In the genomic region with DNA sequence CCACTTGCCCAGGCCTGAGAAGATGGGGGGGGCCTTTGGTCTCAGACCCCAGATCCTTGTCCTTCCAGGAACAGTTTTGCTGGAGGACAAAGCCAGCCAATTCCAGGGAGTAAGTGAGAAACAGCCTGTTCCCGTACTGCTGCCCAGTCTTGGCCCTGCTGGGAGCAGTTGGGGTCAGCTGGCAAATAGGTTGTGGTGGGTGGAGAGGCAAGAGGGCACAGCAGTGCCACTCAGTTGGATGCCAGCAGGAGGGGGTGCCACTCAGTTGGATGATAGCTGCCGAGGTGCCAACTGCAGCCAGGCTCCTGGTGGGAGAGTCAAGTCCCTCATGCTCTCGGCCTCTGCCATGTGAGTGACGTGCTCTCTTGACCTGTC, we compare ENCODE assay signal across 19 cellular contexts.
DNase-seq lines count a peak whose midpoint lies in the region; ATAC-seq and TF ChIP-seq lines count a peak whose summit lies in the region.
"Had no signal": no experiment of that assay in that cellular context is flagged by ENCODE, and none has a peak within 500 bp of the region (broad histone marks: within the 10 kb centered on the region; RNA-seq: fewer than 3 reads in every experiment).

No MANE protein-coding gene starts in this region.

- ATAC-seq in psoas muscle: peak in 2 of 4 donors; percentile 65 to 67
- ATAC-seq: activated naive CD8-positive, alpha-beta T cell treated with anti-CD3 and anti-CD28 coated beads, Interleukin-2, amount 50 U/mL, for 24 hours had no signal

- H3K27me3 ChIP-seq in liver (ENCODE audit: control insufficient read depth in 4 of 4, insufficient read depth in 4 of 4, low read length in 3 of 4) (no peaks in the 10 kb centered on the region), psoas muscle (ENCODE audit: insufficient read depth in 3 of 3, low read length in 2 of 3) (no peaks in the 10 kb centered on the region), transverse colon (no peaks in the 10 kb centered on the region)
- H3K27me3 ChIP-seq: esophagus muscularis mucosa, suprapubic skin had no signal

- in situ Hi-C loops in transverse colon (cut with MboI; ENCODE audit: low pct_ligation_motif_present in 1 of 4, low pct_unique_long_range_greater_than_20kb in 1 of 4, low sequenced_read_pairs in 3 of 4): no loop called here

- DNase-seq in psoas muscle (peak in 1 of 2 donors; percentile 56), DMS79 treated with DMSO at 0.1 percent for 48 hours (lab: John Stamatoyannopoulos, UW) (no peak), glomerular visceral epithelial cell (ENCODE audit: extremely low spot score) (no peak), GM03348 (ENCODE audit: low spot score) (no peak), transverse colon (no peak)
- DNase-seq: ACHN; activated CD4-positive, alpha-beta T cell treated with anti-CD3 and anti-CD28 coated beads for 1 hour; activated naive CD8-positive, alpha-beta T cell treated with anti-CD3 and anti-CD28 coated beads, Interleukin-2, amount 50 U/mL, for 24 hours; CD4-positive, CD25-positive, alpha-beta regulatory T cell; glutamatergic neuron; NCI-H1417 treated with DMSO at 0.1 percent for 48 hours; SW 1271 had no signal

- H3K9ac ChIP-seq in liver (ENCODE audit: low read depth in 1 of 2, low read length in 2 of 2): no peak overlapping the region

- POLR2A ChIA-PET in HEK293 (lab: Yijun Ruan, JAX): no interaction called here

- no peak overlapping the region for H3K27ac ChIP-seq in HEK293 (ENCODE audit: extremely low read depth, low read depth, low read length)
- H3K27ac ChIP-seq in liver (ENCODE audit: low read depth in 1 of 2, low read length in 2 of 2): peak overlapping the region; percentile 27 to 49
- H3K27ac ChIP-seq in psoas muscle: peak overlapping the region; percentile 46
- no peak overlapping the region for H3K27ac ChIP-seq in transverse colon
- H3K27ac ChIP-seq: suprapubic skin had no signal

- intact Hi-C loops in dendritic cell treated with granulocyte-macrophage colony-stimulating factor and Interleukin-4, amounts not matched to agents 40 ng/mL and 50 ng/mL, for 4 days (cut with micrococcal nuclease): no loop called here
- intact Hi-C loops in psoas muscle (cut with DNase I) (no loop called here), transverse colon (cut with DNase I; ENCODE audit: low total_unique reads) (no loop called here)

- H3K36me3 ChIP-seq in HEK293 (ENCODE audit: control insufficient read depth in 2 of 2, insufficient read depth in 1 of 2, low read length in 2 of 2): peaks cover 0 to 11% of the 10 kb centered on the region in 2 experiments; a peak in 1 of 3 replicates
- H3K36me3 ChIP-seq in liver (ENCODE audit: control insufficient read depth in 4 of 4, insufficient read depth in 3 of 4, low read depth in 1 of 4, low read length in 3 of 4): peaks cover 7 to 22% (median 15%) of the 10 kb centered on the region in 4 donors
- H3K36me3 ChIP-seq in psoas muscle (ENCODE audit: insufficient read depth in 1 of 2, low read depth in 1 of 2): peaks cover 0 to 25% of the 10 kb centered on the region in 2 donors
- peaks cover 0 to 12% (median 6%) of the 10 kb centered on the region in 4 donors for H3K36me3 ChIP-seq in transverse colon

- WGBS in liver: 41% methylated on average over 4 of the region's 4 CpGs
- 13 to 45% (median 32%) methylated on average over 4 of the region's 4 CpGs for WGBS in psoas muscle, 3 donors
- 73% methylated on average over 4 of the region's 4 CpGs; no CpG with 5 or more reads in 1 of the 2 donors for WGBS in transverse colon (ENCODE audit: low coverage in 1 of 2), 2 donors

- H3K4me1 ChIP-seq in HEK293 (ENCODE audit: control insufficient read depth, insufficient read depth, low read length) (peaks cover 6% of the 10 kb centered on the region), liver (ENCODE audit: control insufficient read depth in 4 of 4, insufficient read depth in 4 of 4, low read length in 3 of 4) (peaks cover 14 to 80% (median 67%) of the 10 kb centered on the region in 4 donors), psoas muscle (peaks cover 50% of the 10 kb centered on the region), transverse colon (peaks cover 3 to 12% (median 9%) of the 10 kb centered on the region in 4 donors)

- no peak for TF ChIP-seq EP300 in transverse colon (IDR thresholded peaks at IDR 0.05; ENCODE audit: low read depth)

- CTCF ChIA-PET in HEK293 (lab: Yijun Ruan, JAX): interaction anchor here (4.4 to 20.2 kb wide), 2 partner anchors 8 to 54 kb away, joined by 50 to 831 read pairs; no protein-coding TSS in a partner anchor

- H3K9me3 ChIP-seq in HEK293 (ENCODE audit: control insufficient read depth, insufficient read depth, low read depth, low read length): no peaks in the 10 kb centered on the region
- no peaks in the 10 kb centered on the region for H3K9me3 ChIP-seq in liver (ENCODE audit: control insufficient read depth in 4 of 4, low read length in 3 of 4)
- H3K9me3 ChIP-seq in psoas muscle: no peaks in the 10 kb centered on the region
- no peaks in the 10 kb centered on the region for H3K9me3 ChIP-seq in transverse colon
- H3K9me3 ChIP-seq: esophagus muscularis mucosa, suprapubic skin had no signal

- no peak overlapping the region for H3K4me3 ChIP-seq in HEK293 (ENCODE audit: low read depth, low read length)
- no peak overlapping the region for H3K4me3 ChIP-seq in liver (ENCODE audit: low read depth in 1 of 3, low read length in 3 of 3)
- H3K4me3 ChIP-seq in psoas muscle: no peak overlapping the region
- H3K4me3 ChIP-seq in transverse colon: no peak overlapping the region
- H3K4me3 ChIP-seq: esophagus muscularis mucosa, lung, smooth muscle cell, suprapubic skin had no signal

- peaks cover 27% of the 10 kb centered on the region for H3K36me3 Mint-ChIP-seq in dendritic cell treated with granulocyte-macrophage colony-stimulating factor and Interleukin-4, amounts not matched to agents 40 ng/mL and 50 ng/mL, for 4 days (ENCODE audit: low read depth)

- no peak for TF ChIP-seq CTCF in HEK293 (tag by site-specific recombination; IDR thresholded peaks at IDR 0.05)
- no peak for TF ChIP-seq CTCF in liver (IDR thresholded peaks at IDR 0.05; ENCODE audit: low read depth, low read length, missing input control)
- no peak for TF ChIP-seq CTCF in psoas muscle (IDR thresholded peaks at IDR 0.05)
- TF ChIP-seq CTCF in transverse colon (IDR thresholded peaks at IDR 0.05): no peak

- peaks cover 32% of the 10 kb centered on the region for H3K4me1 Mint-ChIP-seq in dendritic cell treated with granulocyte-macrophage colony-stimulating factor and Interleukin-4, amounts not matched to agents 40 ng/mL and 50 ng/mL, for 4 days (ENCODE audit: low read depth)
- H3K4me1 Mint-ChIP-seq: CD4-positive, CD25-positive, alpha-beta regulatory T cell had no signal

- no peaks in the 10 kb centered on the region for H3K9me3 Mint-ChIP-seq in dendritic cell treated with granulocyte-macrophage colony-stimulating factor and Interleukin-4, amounts not matched to agents 40 ng/mL and 50 ng/mL, for 4 days
- H3K9me3 Mint-ChIP-seq: activated naive CD8-positive, alpha-beta T cell treated with anti-CD3 and anti-CD28 coated beads, Interleukin-2, amount 50 U/mL, for 24 hours had no signal

- no peak overlapping the region for H3K4me3 Mint-ChIP-seq in dendritic cell treated with granulocyte-macrophage colony-stimulating factor and Interleukin-4, amounts not matched to agents 40 ng/mL and 50 ng/mL, for 4 days
- H3K4me3 Mint-ChIP-seq: activated naive CD8-positive, alpha-beta T cell treated with anti-CD3 and anti-CD28 coated beads, Interleukin-2, amount 50 U/mL, for 24 hours; CD4-positive, CD25-positive, alpha-beta regulatory T cell had no signal

- no peak for TF ChIP-seq POLR2A in transverse colon (IDR thresholded peaks at IDR 0.05)

- peak overlapping the region; percentile 66 for H3K27ac Mint-ChIP-seq in dendritic cell treated with granulocyte-macrophage colony-stimulating factor and Interleukin-4, amounts not matched to agents 40 ng/mL and 50 ng/mL, for 4 days
- H3K27ac Mint-ChIP-seq: activated naive CD8-positive, alpha-beta T cell treated with anti-CD3 and anti-CD28 coated beads, Interleukin-2, amount 50 U/mL, for 24 hours; CD4-positive, CD25-positive, alpha-beta regulatory T cell had no signal

- peak in 1 of 2 donors; percentile 19 for TF ChIP-seq RAD21 in liver (IDR thresholded peaks at IDR 0.05)

- H3K27me3 Mint-ChIP-seq in dendritic cell treated with granulocyte-macrophage colony-stimulating factor and Interleukin-4, amounts not matched to agents 40 ng/mL and 50 ng/mL, for 4 days: peaks cover 6% of the 10 kb centered on the region
- H3K27me3 Mint-ChIP-seq: activated naive CD8-positive, alpha-beta T cell treated with anti-CD3 and anti-CD28 coated beads, Interleukin-2, amount 50 U/mL, for 24 hours; CD4-positive, CD25-positive, alpha-beta regulatory T cell had no signal

TF ChIP-seq in HEK293, 187 proteins besides CTCF, POLR2A, EP300 and RAD21 (continues in another document):
- TF ChIP-seq ZXDB (tag by site-specific recombination; IDR thresholded peaks at IDR 0.05) (no peak), ZSCAN16 (tag by site-specific recombination; IDR thresholded peaks at IDR 0.05) (no peak), ZBTB7A (tag by site-specific recombination; IDR thresholded peaks at IDR 0.05; ENCODE audit: low read depth) (no peak)

TF ChIP-seq in liver, 16 proteins besides CTCF, POLR2A, EP300 and RAD21:
- no peak for TF ChIP-seq TAF1 (conservative IDR thresholded peaks at IDR 0.05)
- peak; percentile 76 to 77 for TF ChIP-seq RXRA (IDR thresholded peaks at IDR 0.05)
- TF ChIP-seq HNF4A (conservative IDR thresholded peaks at IDR 0.05): peak; percentile 12 to 13
- no peak for TF ChIP-seq EGR1 (IDR thresholded peaks at IDR 0.05; ENCODE audit: low read depth in 2 of 2)
- peak; percentile 10 for TF ChIP-seq NR2F2 (IDR thresholded peaks at IDR 0.05)
- no peak for TF ChIP-seq FOXA1 (IDR thresholded peaks at IDR 0.05)
- no peak for TF ChIP-seq GABPA (IDR thresholded peaks at IDR 0.05 in 1 of 2, conservative IDR thresholded peaks at IDR 0.05 in 1 of 2)
- TF ChIP-seq, protein P1, sequence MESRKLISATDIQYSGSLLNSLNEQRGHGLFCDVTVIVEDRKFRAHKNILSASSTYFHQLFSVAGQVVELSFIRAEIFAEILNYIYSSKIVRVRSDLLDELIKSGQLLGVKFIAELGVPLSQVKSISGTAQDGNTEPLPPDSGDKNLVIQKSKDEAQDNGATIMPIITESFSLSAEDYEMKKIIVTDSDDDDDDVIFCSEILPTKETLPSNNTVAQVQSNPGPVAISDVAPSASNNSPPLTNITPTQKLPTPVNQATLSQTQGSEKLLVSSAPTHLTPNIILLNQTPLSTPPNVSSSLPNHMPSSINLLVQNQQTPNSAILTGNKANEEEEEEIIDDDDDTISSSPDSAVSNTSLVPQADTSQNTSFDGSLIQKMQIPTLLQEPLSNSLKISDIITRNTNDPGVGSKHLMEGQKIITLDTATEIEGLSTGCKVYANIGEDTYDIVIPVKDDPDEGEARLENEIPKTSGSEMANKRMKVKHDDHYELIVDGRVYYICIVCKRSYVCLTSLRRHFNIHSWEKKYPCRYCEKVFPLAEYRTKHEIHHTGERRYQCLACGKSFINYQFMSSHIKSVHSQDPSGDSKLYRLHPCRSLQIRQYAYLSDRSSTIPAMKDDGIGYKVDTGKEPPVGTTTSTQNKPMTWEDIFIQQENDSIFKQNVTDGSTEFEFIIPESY (IDR thresholded peaks at IDR 0.05): no peak
- TF ChIP-seq SP1 (IDR thresholded peaks at IDR 0.05): peak; percentile 26

Comparison
In these comparisons a context has a peak if more than half of its experiments do, and no peak if none do; other contexts are left out.
1. H3K27ac ChIP-seq: peak in liver (2 of 2) and psoas muscle (single experiment); none in HEK293 (single experiment) and transverse colon (0 of 4).